In genomic region chr3:19735111-19735510, GRCh38 we compare ENCODE assay signal across 20 cellular contexts.
"Had no signal": no experiment of that assay in that cellular context is flagged by ENCODE, and none has a peak within 500 bp of the region (broad histone marks: within the 10 kb centered on the region; RNA-seq: fewer than 3 reads in every experiment).

No MANE protein-coding gene starts in this region.

- H3K27ac ChIP-seq: cardiac muscle cell, dorsolateral prefrontal cortex, prostate gland, tibial nerve, WERI-Rb-1 had no signal

- H3K4me3 Mint-ChIP-seq: activated naive CD8-positive, alpha-beta T cell treated with anti-CD3 and anti-CD28 coated beads for 36 hours; neural crest cell; T-helper 17 cell had no signal

- H3K4me1 Mint-ChIP-seq: activated naive CD8-positive, alpha-beta T cell treated with anti-CD3 and anti-CD28 coated beads for 36 hours; T-helper 17 cell had no signal

- H3K4me3 ChIP-seq: cardiac muscle cell, dorsolateral prefrontal cortex, lung, prostate gland, tibial nerve had no signal

- H3K9me3 ChIP-seq: prostate gland, tibial nerve had no signal

- H3K27me3 Mint-ChIP-seq: activated naive CD8-positive, alpha-beta T cell treated with anti-CD3 and anti-CD28 coated beads for 36 hours had no signal

- DNase-seq: activated CD4-positive, alpha-beta T cell treated with anti-CD3 and anti-CD28 coated beads for 1 hour; activated CD8-positive, alpha-beta memory T cell treated with anti-CD3 and anti-CD28 coated beads for 24 hours; activated CD8-positive, alpha-beta memory T cell treated with anti-CD3 and anti-CD28 coated beads, Interleukin-2, amount 50 U/mL, for 48 hours; activated naive CD4-positive, alpha-beta T cell; activated naive CD8-positive, alpha-beta T cell treated with anti-CD3 and anti-CD28 coated beads for 36 hours; amniotic stem cell; dorsolateral prefrontal cortex; glutamatergic neuron; hypothalamus; islet precursor cell; right cardiac atrium; stimulated activated naive CD8-positive, alpha-beta T cell treated with anti-CD3 and anti-CD28 coated beads, Interleukin-15, Interleukin-2, amounts not matched to agents 100 U/mL and 50 U/mL, for 24 hours; substantia nigra; T-helper 17 cell; WERI-Rb-1 had no signal

- H3K4me1 ChIP-seq: prostate gland had no signal

- H3K36me3 Mint-ChIP-seq: activated naive CD8-positive, alpha-beta T cell treated with anti-CD3 and anti-CD28 coated beads for 36 hours had no signal

- H3K9me3 Mint-ChIP-seq: activated naive CD8-positive, alpha-beta T cell treated with anti-CD3 and anti-CD28 coated beads for 36 hours; neural crest cell had no signal

- H3K27ac Mint-ChIP-seq: activated naive CD8-positive, alpha-beta T cell treated with anti-CD3 and anti-CD28 coated beads for 36 hours; T-helper 17 cell had no signal

- H3K27me3 ChIP-seq: cardiac muscle cell, dorsolateral prefrontal cortex, tibial nerve had no signal

- H3K36me3 ChIP-seq: cardiac muscle cell, prostate gland, tibial nerve, WERI-Rb-1 had no signal
